Comparison of ENCODE assay signal across 9 cellular contexts in genomic region chr1:155983191-155984023, GRCh38. TPM values are rescaled to one million over a fixed set of nuclear protein-coding genes. Genes with fewer than 3 reads are reported as not detected.
DNase-seq lines count a peak whose midpoint lies in the region; ATAC-seq, FAIRE-seq and TF ChIP-seq lines count a peak whose summit lies in the region.
"Had no signal": no experiment of that assay in that cellular context is flagged by ENCODE, and none has a peak within 500 bp of the region (broad histone marks: within the 10 kb centered on the region; RNA-seq: fewer than 3 reads in every experiment).

No MANE protein-coding gene starts in this region.

- peak overlapping the region; percentile 81 for H3K9ac ChIP-seq in SK-N-MC (ENCODE audit: insufficient read length)

- H3K27me3 ChIP-seq in pancreas = no peaks in the 10 kb centered on the region

- no peak for TF ChIP-seq CTCF in pancreas (IDR thresholded peaks at IDR 0.05)

- H3K27ac ChIP-seq in SK-N-MC (peak overlapping the region; percentile 95), pancreas (no peak overlapping the region)

- no peak for FAIRE-seq in pancreas (lab: Jason Lieb, UNC)
- FAIRE-seq: TTC549 had no signal

- DNase-seq in DMS53 (lab: John Stamatoyannopoulos, UW) (peak; percentile 68), HS-27A (ENCODE audit: low read depth) (peak; percentile 89), SK-N-MC (ENCODE audit: low read depth, low spot score) (peak; percentile 95), fibroblast of peridontal ligament (ENCODE audit: extremely low read depth) (peak; percentile 100), pancreas (peak in 1 of 6 donors; percentile 73), amygdala (lab: John Stamatoyannopoulos, UW) (no peak)
- no peak for DNase-seq in activated CD4-positive, alpha-beta T cell treated with anti-CD3 and anti-CD28 coated beads for 4 hours

- H3K36me3 ChIP-seq in SK-N-MC (ENCODE audit: insufficient read depth, low read length) (peaks cover 4% of the 10 kb centered on the region; the same call in 1 of the 2 replicates), pancreas (no peaks in the 10 kb centered on the region)

- peak overlapping the region; percentile 93 for H3K4me3 ChIP-seq in SK-N-MC
- no peak overlapping the region for H3K4me3 ChIP-seq in pancreas

- WGBS in pancreas, 2 donors = 54 to 64% methylated on average over 4 of the region's 4 CpGs

- intact Hi-C loops in pancreas (cut with DNase I) = loop anchor here in 2 of 3 donors (5.0 kb wide), 2 partner anchors 41 to 46 kb away; partner anchors contain the start of gene RXFP4 (in 1 of the 2)

- ATAC-seq in pancreas = peak; percentile 24 to 42 (median 24)
- ATAC-seq in HG02678 (IDR thresholded peaks at IDR 0.05; ENCODE audit: unreplicated experiment) = no peak

- no peaks in the 10 kb centered on the region for H3K9me3 ChIP-seq in SK-N-MC (ENCODE audit: low read depth, low read length)
- no peaks in the 10 kb centered on the region for H3K9me3 ChIP-seq in pancreas

- peaks cover 0 to 10% (median 0%) of the 10 kb centered on the region in 3 donors for H3K4me1 ChIP-seq in pancreas

RNA-seq across cellular contexts. Expression of gene ARHGEF2, which starts 5.1 kb away (rescaled TPM):
- total RNA-seq in pancreas = 10 to 100 TPM; 10.3 to 39.0 (median 23.8) TPM
- polyA plus RNA-seq in pancreas = 10 to 100 TPM; 17.8 to 20.2 TPM

RNA-seq across cellular contexts. Expression of gene SSR2, which starts 37.3 kb away (rescaled TPM):
- 100 to 1,000 TPM; 160 to 236 (median 202) TPM for total RNA-seq in pancreas
- 100 to 1,000 TPM; 180 to 243 TPM for polyA plus RNA-seq in pancreas

RNA-seq across cellular contexts. Expression of gene RXFP4, which starts 42.0 kb away (rescaled TPM):
- under 1 TPM in 1 of 6 donors, not detected in 5; 0.12 TPM for total RNA-seq in pancreas
- polyA plus RNA-seq in pancreas = under 1 TPM in 1 of 2 donors, not detected in 1; 0.19 TPM

RNA-seq across cellular contexts. Expression of gene KHDC4, which starts 49.2 kb away (rescaled TPM):
- 10 to 100 TPM; 11.9 to 24.3 (median 15.5) TPM for total RNA-seq in pancreas
- 10 to 100 TPM; 29.3 to 32.8 TPM for polyA plus RNA-seq in pancreas

Comparison
In these comparisons a context has a peak if more than half of its experiments do, and no peak if none do; other contexts are left out.
1. DNase-seq: peak in DMS53 (single experiment), HS-27A (single experiment), SK-N-MC (single experiment) and fibroblast of peridontal ligament (single experiment); none in amygdala (0 of 56) and activated CD4-positive, alpha-beta T cell treated with anti-CD3 and anti-CD28 coated beads for 4 hours (0 of 2).